ENCODE assay signal across 8 cellular contexts in genomic region chr17:29929006-29929543, GRCh38. TPM values are rescaled to one million over a fixed set of nuclear protein-coding genes. Genes with fewer than 3 reads are reported as not detected.
DNase-seq lines count a peak whose midpoint lies in the region; ATAC-seq and TF ChIP-seq lines count a peak whose summit lies in the region.

No MANE protein-coding gene starts in this region.

- H3K4me3 ChIP-seq in right cardiac atrium (ENCODE audit: low read length) (peak overlapping the region; percentile 84), gastrocnemius medialis (peak overlapping the region; percentile 79 to 95 (median 90))

- in situ Hi-C loops in gastrocnemius medialis (cut with MboI; ENCODE audit: low sequenced_read_pairs in 4 of 4) = loop anchor here (25.0 kb wide), 3 partner anchors 317 to 367 kb away; partner anchors contain the start of genes CORO6 (in 2 of the 4), ABHD15 (in 1 of the 4), ANKRD13B (in 1 of the 4) and GIT1 (in 1 of the 4)

- H3K27me3 ChIP-seq in right cardiac atrium (ENCODE audit: control insufficient read depth, insufficient read depth) = no peaks in the 10 kb centered on the region
- H3K27me3 ChIP-seq in gastrocnemius medialis = no peaks in the 10 kb centered on the region

- no peaks in the 10 kb centered on the region for H3K36me3 ChIP-seq in gastrocnemius medialis

- no peak for TF ChIP-seq POLR2A in gastrocnemius medialis (IDR thresholded peaks at IDR 0.05)

- intact Hi-C loops in right cardiac atrium (cut with DNase I) (loop anchor here in 1 of 4 donors (10.0 kb wide), 1 partner anchor 114 kb away; no protein-coding TSS in a partner anchor), gastrocnemius medialis (cut with DNase I; ENCODE audit: low total_unique reads) (no loop called here)

- no peak overlapping the region for H3K4me3 Mint-ChIP-seq in activated naive CD4-positive, alpha-beta T cell treated with anti-CD3 and anti-CD28 coated beads, Interleukin-2, amount 10 ng/mL, durations not matched to agents 7 days and 5 days
- no peak overlapping the region for H3K4me3 Mint-ChIP-seq in activated naive CD8-positive, alpha-beta T cell
- H3K4me3 Mint-ChIP-seq in natural killer cell treated with Interleukin-12 subunit alpha and Interleukin-12 subunit beta and Interleukin-15 and Interleukin-18, amount 100 ng/mL, for 72 hours = no peak overlapping the region

- ATAC-seq in right cardiac atrium (no peak), gastrocnemius medialis (peak in 1 of 2 donors; percentile 7), HG03097 (IDR thresholded peaks at IDR 0.05; ENCODE audit: low FRiP score, unreplicated experiment) (no peak)
- ATAC-seq in natural killer cell treated with Interleukin-12 subunit alpha and Interleukin-12 subunit beta and Interleukin-15 and Interleukin-18, amount 100 ng/mL, for 72 hours = no peak

- peaks cover 36% of the 10 kb centered on the region for H3K4me1 Mint-ChIP-seq in activated naive CD4-positive, alpha-beta T cell treated with anti-CD3 and anti-CD28 coated beads, Interleukin-2, amount 10 ng/mL, durations not matched to agents 7 days and 5 days
- H3K4me1 Mint-ChIP-seq in activated naive CD8-positive, alpha-beta T cell (ENCODE audit: low read depth) = peaks cover 34% of the 10 kb centered on the region
- peaks cover 21 to 23% of the 10 kb centered on the region in 2 donors for H3K4me1 Mint-ChIP-seq in natural killer cell treated with Interleukin-12 subunit alpha and Interleukin-12 subunit beta and Interleukin-15 and Interleukin-18, amount 100 ng/mL, for 72 hours (ENCODE audit: low read depth in 2 of 2)

- no peak for TF ChIP-seq CTCF in gastrocnemius medialis (IDR thresholded peaks at IDR 0.05 in 4 of 5, conservative IDR thresholded peaks at IDR 0.05 in 1 of 5)

- no peaks in the 10 kb centered on the region for H3K4me1 ChIP-seq in right cardiac atrium (ENCODE audit: control insufficient read depth, insufficient read depth, low read length)
- peaks cover 36 to 39% of the 10 kb centered on the region in 2 donors for H3K4me1 ChIP-seq in gastrocnemius medialis

- H3K36me3 Mint-ChIP-seq in activated naive CD4-positive, alpha-beta T cell treated with anti-CD3 and anti-CD28 coated beads, Interleukin-2, amount 10 ng/mL, durations not matched to agents 7 days and 5 days = peaks cover 14% of the 10 kb centered on the region
- H3K36me3 Mint-ChIP-seq in activated naive CD8-positive, alpha-beta T cell = no peaks in the 10 kb centered on the region
- no peaks in the 10 kb centered on the region for H3K36me3 Mint-ChIP-seq in natural killer cell treated with Interleukin-12 subunit alpha and Interleukin-12 subunit beta and Interleukin-15 and Interleukin-18, amount 100 ng/mL, for 72 hours

- no peaks in the 10 kb centered on the region for H3K9me3 Mint-ChIP-seq in activated naive CD4-positive, alpha-beta T cell treated with anti-CD3 and anti-CD28 coated beads, Interleukin-2, amount 10 ng/mL, durations not matched to agents 7 days and 5 days
- H3K9me3 Mint-ChIP-seq in activated naive CD8-positive, alpha-beta T cell (ENCODE audit: low read depth) = no peaks in the 10 kb centered on the region
- no peaks in the 10 kb centered on the region for H3K9me3 Mint-ChIP-seq in natural killer cell treated with Interleukin-12 subunit alpha and Interleukin-12 subunit beta and Interleukin-15 and Interleukin-18, amount 100 ng/mL, for 72 hours

- CTCF ChIA-PET in activated naive CD4-positive, alpha-beta T cell treated with anti-CD3 and anti-CD28 coated beads, Interleukin-2, amount 10 ng/mL, durations not matched to agents 7 days and 5 days (lab: Charles Lee) = no interaction called here

- H3K27ac Mint-ChIP-seq in activated naive CD4-positive, alpha-beta T cell treated with anti-CD3 and anti-CD28 coated beads, Interleukin-2, amount 10 ng/mL, durations not matched to agents 7 days and 5 days = no peak overlapping the region
- peak overlapping the region; percentile 97 for H3K27ac Mint-ChIP-seq in activated naive CD8-positive, alpha-beta T cell
- no peak overlapping the region for H3K27ac Mint-ChIP-seq in natural killer cell treated with Interleukin-12 subunit alpha and Interleukin-12 subunit beta and Interleukin-15 and Interleukin-18, amount 100 ng/mL, for 72 hours

- H3K27ac ChIP-seq in right cardiac atrium (ENCODE audit: low read length) (peak overlapping the region; percentile 84), gastrocnemius medialis (peak overlapping the region; percentile 93 to 98 (median 94))

- no peaks in the 10 kb centered on the region for H3K27me3 Mint-ChIP-seq in activated naive CD4-positive, alpha-beta T cell treated with anti-CD3 and anti-CD28 coated beads, Interleukin-2, amount 10 ng/mL, durations not matched to agents 7 days and 5 days
- H3K27me3 Mint-ChIP-seq in activated naive CD8-positive, alpha-beta T cell = no peaks in the 10 kb centered on the region
- H3K27me3 Mint-ChIP-seq in natural killer cell treated with Interleukin-12 subunit alpha and Interleukin-12 subunit beta and Interleukin-15 and Interleukin-18, amount 100 ng/mL, for 72 hours = no peaks in the 10 kb centered on the region

- H3K9me3 ChIP-seq in right cardiac atrium (ENCODE audit: control insufficient read depth, low read length) (no peaks in the 10 kb centered on the region), gastrocnemius medialis (no peaks in the 10 kb centered on the region)

- WGBS in right cardiac atrium = 7% methylated on average over 13 of the region's 13 CpGs

- DNase-seq in activated naive CD4-positive, alpha-beta T cell treated with anti-CD3 and anti-CD28 coated beads, Interleukin-2, amount 10 ng/mL, durations not matched to agents 7 days and 5 days = peak; percentile 35
- no peak for DNase-seq in activated naive CD4-positive, alpha-beta T cell treated with Interleukin-2 at 50 U/mL for 16 hours
- DNase-seq in NCI-H2171 (lab: John Stamatoyannopoulos, UW) (peak; percentile 40), right cardiac atrium (no peak), gastrocnemius medialis (peak in 1 of 2 donors; percentile 15)
- DNase-seq in natural killer cell treated with Interleukin-12 subunit alpha and Interleukin-12 subunit beta and Interleukin-15 and Interleukin-18, amount 100 ng/mL, for 72 hours (ENCODE audit: low spot score) = no peak

RNA-seq across cellular contexts. Expression of gene SSH2, which starts 1.0 kb away (rescaled TPM):
- total RNA-seq in right cardiac atrium (10 to 100 TPM; 37.3 to 43.5 (median 38.0) TPM), gastrocnemius medialis (100 to 1,000 TPM; 140 to 241 (median 172) TPM)
- polyA plus RNA-seq in right cardiac atrium = 18.8 TPM
- total RNA-seq in natural killer cell treated with Interleukin-12 subunit alpha and Interleukin-12 subunit beta and Interleukin-15 and Interleukin-18, amount 100 ng/mL, for 72 hours = 10 to 100 TPM; 44.4 to 72.2 TPM

RNA-seq across cellular contexts. Expression of gene EFCAB5, which starts 12.4 kb away (rescaled TPM):
- total RNA-seq in right cardiac atrium (1 to 10 TPM in 1 of 4 donors, under 1 TPM in 2, not detected in 1; 0.43 to 1.1 (median 0.47) TPM), gastrocnemius medialis (under 1 TPM in 2 of 4 donors, not detected in 2; 0.04 to 0.36 TPM)
- 0.18 TPM for polyA plus RNA-seq in right cardiac atrium
- total RNA-seq in natural killer cell treated with Interleukin-12 subunit alpha and Interleukin-12 subunit beta and Interleukin-15 and Interleukin-18, amount 100 ng/mL, for 72 hours = 1 to 10 TPM in 1 of 2 donors, under 1 TPM in 1; 0.42 to 2.5 TPM

Comparison
In these comparisons a context has a peak if more than half of its experiments do, and no peak if none do; other contexts are left out.
1. DNase-seq: peak in activated naive CD4-positive, alpha-beta T cell treated with anti-CD3 and anti-CD28 coated beads, Interleukin-2, amount 10 ng/mL, durations not matched to agents 7 days and 5 days (single experiment) and NCI-H2171 (single experiment); none in activated naive CD4-positive, alpha-beta T cell treated with Interleukin-2 at 50 U/mL for 16 hours (single experiment), right cardiac atrium (0 of 3) and natural killer cell treated with Interleukin-12 subunit alpha and Interleukin-12 subunit beta and Interleukin-15 and Interleukin-18, amount 100 ng/mL, for 72 hours (single experiment).